ENCODE assay signal across 1 cellular context in the genomic region with DNA sequence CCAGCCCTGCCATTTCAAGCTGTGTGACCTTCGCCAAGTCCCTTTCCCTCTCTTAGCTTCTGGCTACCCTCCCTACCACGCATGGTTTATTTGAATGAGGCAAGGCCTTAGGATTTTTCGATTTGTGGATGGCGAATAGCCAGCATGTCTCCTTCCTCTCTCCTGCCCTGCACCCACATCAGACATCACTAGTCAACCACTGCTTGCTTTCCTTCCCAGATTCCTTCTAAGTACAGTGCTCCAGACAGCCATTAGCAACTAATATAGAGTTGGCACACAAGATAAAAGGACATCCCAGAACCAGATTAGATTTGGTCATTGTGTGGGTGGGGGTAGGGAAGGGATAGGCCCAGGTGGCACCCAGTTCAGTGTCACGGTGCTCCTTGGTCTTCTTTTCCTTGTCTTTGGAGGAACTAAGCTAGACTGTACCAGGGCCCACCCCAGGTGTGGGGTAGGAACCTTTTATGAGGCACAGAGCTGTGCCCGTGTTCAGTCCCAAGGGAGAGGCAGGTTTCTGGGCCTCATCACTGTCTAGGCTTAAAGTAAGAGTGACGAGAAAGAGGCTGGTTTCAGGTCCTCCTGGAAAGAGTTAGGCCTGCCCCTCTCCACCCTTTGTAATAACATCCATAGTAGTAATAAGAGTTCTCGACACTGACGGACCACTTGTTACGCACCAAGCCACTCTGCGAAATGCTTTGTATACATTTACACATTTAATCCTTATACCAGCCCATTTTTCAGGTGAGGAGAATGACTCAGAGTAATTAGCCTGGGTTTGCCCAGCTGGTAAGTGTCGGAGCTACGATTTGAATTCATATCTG.
TF ChIP-seq lines count a peak whose summit lies in the region.

No MANE protein-coding gene starts in this region.

TF ChIP-seq in GM23338, 12 proteins besides CTCF, POLR2A, EP300 and RAD21:
- TF ChIP-seq, protein P1, sequence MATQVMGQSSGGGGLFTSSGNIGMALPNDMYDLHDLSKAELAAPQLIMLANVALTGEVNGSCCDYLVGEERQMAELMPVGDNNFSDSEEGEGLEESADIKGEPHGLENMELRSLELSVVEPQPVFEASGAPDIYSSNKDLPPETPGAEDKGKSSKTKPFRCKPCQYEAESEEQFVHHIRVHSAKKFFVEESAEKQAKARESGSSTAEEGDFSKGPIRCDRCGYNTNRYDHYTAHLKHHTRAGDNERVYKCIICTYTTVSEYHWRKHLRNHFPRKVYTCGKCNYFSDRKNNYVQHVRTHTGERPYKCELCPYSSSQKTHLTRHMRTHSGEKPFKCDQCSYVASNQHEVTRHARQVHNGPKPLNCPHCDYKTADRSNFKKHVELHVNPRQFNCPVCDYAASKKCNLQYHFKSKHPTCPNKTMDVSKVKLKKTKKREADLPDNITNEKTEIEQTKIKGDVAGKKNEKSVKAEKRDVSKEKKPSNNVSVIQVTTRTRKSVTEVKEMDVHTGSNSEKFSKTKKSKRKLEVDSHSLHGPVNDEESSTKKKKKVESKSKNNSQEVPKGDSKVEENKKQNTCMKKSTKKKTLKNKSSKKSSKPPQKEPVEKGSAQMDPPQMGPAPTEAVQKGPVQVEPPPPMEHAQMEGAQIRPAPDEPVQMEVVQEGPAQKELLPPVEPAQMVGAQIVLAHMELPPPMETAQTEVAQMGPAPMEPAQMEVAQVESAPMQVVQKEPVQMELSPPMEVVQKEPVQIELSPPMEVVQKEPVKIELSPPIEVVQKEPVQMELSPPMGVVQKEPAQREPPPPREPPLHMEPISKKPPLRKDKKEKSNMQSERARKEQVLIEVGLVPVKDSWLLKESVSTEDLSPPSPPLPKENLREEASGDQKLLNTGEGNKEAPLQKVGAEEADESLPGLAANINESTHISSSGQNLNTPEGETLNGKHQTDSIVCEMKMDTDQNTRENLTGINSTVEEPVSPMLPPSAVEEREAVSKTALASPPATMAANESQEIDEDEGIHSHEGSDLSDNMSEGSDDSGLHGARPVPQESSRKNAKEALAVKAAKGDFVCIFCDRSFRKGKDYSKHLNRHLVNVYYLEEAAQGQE (IDR thresholded peaks at IDR 0.05; ENCODE audit: unreplicated experiment) = no peak
- TF ChIP-seq NANOG (IDR thresholded peaks at IDR 0.05; ENCODE audit: borderline replicate concordance) (no peak), ZNF114 (CRISPR knock-in tag; IDR thresholded peaks at IDR 0.05) (no peak), JUNB (IDR thresholded peaks at IDR 0.05; ENCODE audit: unreplicated experiment) (no peak), EZH2 (IDR thresholded peaks at IDR 0.05; ENCODE audit: low read depth, unreplicated experiment) (no peak), ZNF331 (CRISPR knock-in tag; IDR thresholded peaks at IDR 0.05; ENCODE audit: low read depth) (no peak), STAT1 (IDR thresholded peaks at IDR 0.05; ENCODE audit: unreplicated experiment) (no peak)
